Comparison of ENCODE assay signal across 8 cellular contexts in genomic region chrX:129905787-129906580, GRCh38. TPM values are rescaled to one million over a fixed set of nuclear protein-coding genes. Genes with fewer than 3 reads are reported as not detected.
DNase-seq lines count a peak whose midpoint lies in the region; ATAC-seq and TF ChIP-seq lines count a peak whose summit lies in the region.

A gene with protein sequence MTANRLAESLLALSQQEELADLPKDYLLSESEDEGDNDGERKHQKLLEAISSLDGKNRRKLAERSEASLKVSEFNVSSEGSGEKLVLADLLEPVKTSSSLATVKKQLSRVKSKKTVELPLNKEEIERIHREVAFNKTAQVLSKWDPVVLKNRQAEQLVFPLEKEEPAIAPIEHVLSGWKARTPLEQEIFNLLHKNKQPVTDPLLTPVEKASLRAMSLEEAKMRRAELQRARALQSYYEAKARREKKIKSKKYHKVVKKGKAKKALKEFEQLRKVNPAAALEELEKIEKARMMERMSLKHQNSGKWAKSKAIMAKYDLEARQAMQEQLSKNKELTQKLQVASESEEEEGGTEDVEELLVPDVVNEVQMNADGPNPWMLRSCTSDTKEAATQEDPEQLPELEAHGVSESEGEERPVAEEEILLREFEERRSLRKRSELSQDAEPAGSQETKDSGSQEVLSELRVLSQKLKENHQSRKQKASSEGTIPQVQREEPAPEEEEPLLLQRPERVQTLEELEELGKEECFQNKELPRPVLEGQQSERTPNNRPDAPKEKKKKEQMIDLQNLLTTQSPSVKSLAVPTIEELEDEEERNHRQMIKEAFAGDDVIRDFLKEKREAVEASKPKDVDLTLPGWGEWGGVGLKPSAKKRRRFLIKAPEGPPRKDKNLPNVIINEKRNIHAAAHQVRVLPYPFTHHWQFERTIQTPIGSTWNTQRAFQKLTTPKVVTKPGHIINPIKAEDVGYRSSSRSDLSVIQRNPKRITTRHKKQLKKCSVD (plus strand): TSS chrX:129906164. CDS start chrX:129906211, 47 bp downstream.

- peak; percentile 64 for TF ChIP-seq POLR2A in GM15510 (IDR thresholded peaks at IDR 0.05; ENCODE audit: borderline replicate concordance, extremely low read depth, insufficient read length)

- TF ChIP-seq CTCF in left ventricle myocardium inferior (IDR thresholded peaks at IDR 0.05; ENCODE audit: borderline replicate concordance) (no peak), progenitor cell of endocrine pancreas (IDR thresholded peaks at IDR 0.05; ENCODE audit: unreplicated experiment) (no peak)

- H3K27me3 Mint-ChIP-seq in T-helper 17 cell: no peaks in the 10 kb centered on the region
- no peaks in the 10 kb centered on the region for H3K27me3 Mint-ChIP-seq in progenitor cell of endocrine pancreas

- H3K27me3 ChIP-seq in left ventricle myocardium inferior (ENCODE audit: low read depth): no peaks in the 10 kb centered on the region

- H3K4me3 Mint-ChIP-seq in T-helper 17 cell (peak within 1 kb of the TSS; percentile 89), progenitor cell of endocrine pancreas (ENCODE audit: low read depth) (peak within 1 kb of the TSS; percentile 92)

- intact Hi-C loops in left ventricle myocardium inferior (cut with micrococcal nuclease): no loop called here

- H3K36me3 ChIP-seq in left ventricle myocardium inferior: peaks cover 22% of the 10 kb centered on the region

- peaks cover 7% of the 10 kb centered on the region for H3K4me1 ChIP-seq in left ventricle myocardium inferior

- H3K27ac ChIP-seq in left ventricle myocardium inferior (replicated peaks): peak within 1 kb of the TSS; percentile 88

- H3K4me1 Mint-ChIP-seq in T-helper 17 cell (no peaks in the 10 kb centered on the region), progenitor cell of endocrine pancreas (ENCODE audit: low read depth) (no peaks in the 10 kb centered on the region)

- H3K4me3 ChIP-seq in left ventricle myocardium inferior: peak within 1 kb of the TSS; percentile 73

- H3K36me3 Mint-ChIP-seq in T-helper 17 cell (ENCODE audit: low read depth): no peaks in the 10 kb centered on the region
- peaks cover 3% of the 10 kb centered on the region for H3K36me3 Mint-ChIP-seq in progenitor cell of endocrine pancreas (ENCODE audit: insufficient read depth)

- H3K27ac Mint-ChIP-seq in T-helper 17 cell (peak within 1 kb of the TSS; percentile 77), progenitor cell of endocrine pancreas (peak within 1 kb of the TSS; percentile 96)

- DNase-seq in NCI-H1694 treated with DMSO at 0.1 percent for 48 hours (lab: John Stamatoyannopoulos, UW) (peak; percentile 90), T-helper 17 cell (peak; percentile 45 to 73 (median 61)), amygdala (lab: John Stamatoyannopoulos, UW) (peak; percentile 0 to 88 (median 68)), left ventricle myocardium inferior (peak; percentile 86), progenitor cell of endocrine pancreas (ENCODE audit: low spot score, unreplicated experiment) (peak; percentile 45), ureter (ENCODE audit: low spot score) (peak; percentile 84)

- no peaks in the 10 kb centered on the region for H3K9me3 ChIP-seq in T-helper 17 cell (ENCODE audit: control insufficient read depth, low read length, poor library complexity, severe bottlenecking)
- no peaks in the 10 kb centered on the region for H3K9me3 ChIP-seq in left ventricle myocardium inferior (replicated peaks)

- ATAC-seq in HG02885 (IDR thresholded peaks at IDR 0.05; ENCODE audit: poor library complexity, unreplicated experiment) (peak; percentile 97), T-helper 17 cell (peak; percentile 94)

- no peaks in the 10 kb centered on the region for H3K9me3 Mint-ChIP-seq in progenitor cell of endocrine pancreas (ENCODE audit: low read depth)

RNA-seq across cellular contexts. Expression of the gene that starts here (rescaled TPM):
- total RNA-seq in T-helper 17 cell (10 to 100 TPM; 11.3 to 12.3 TPM), left ventricle myocardium inferior (7.5 TPM), progenitor cell of endocrine pancreas (18.1 and 20.0 TPM in 2 replicates), ureter (23.3 TPM)

Comparison
In these comparisons a context has a peak if more than half of its experiments do, and no peak if none do; other contexts are left out.
1. Peak in every context shown above with its lines: DNase-seq, ATAC-seq, H3K4me3 ChIP-seq and H3K27ac ChIP-seq.